1 cellular context compared by ENCODE assay signal in the genomic region with DNA sequence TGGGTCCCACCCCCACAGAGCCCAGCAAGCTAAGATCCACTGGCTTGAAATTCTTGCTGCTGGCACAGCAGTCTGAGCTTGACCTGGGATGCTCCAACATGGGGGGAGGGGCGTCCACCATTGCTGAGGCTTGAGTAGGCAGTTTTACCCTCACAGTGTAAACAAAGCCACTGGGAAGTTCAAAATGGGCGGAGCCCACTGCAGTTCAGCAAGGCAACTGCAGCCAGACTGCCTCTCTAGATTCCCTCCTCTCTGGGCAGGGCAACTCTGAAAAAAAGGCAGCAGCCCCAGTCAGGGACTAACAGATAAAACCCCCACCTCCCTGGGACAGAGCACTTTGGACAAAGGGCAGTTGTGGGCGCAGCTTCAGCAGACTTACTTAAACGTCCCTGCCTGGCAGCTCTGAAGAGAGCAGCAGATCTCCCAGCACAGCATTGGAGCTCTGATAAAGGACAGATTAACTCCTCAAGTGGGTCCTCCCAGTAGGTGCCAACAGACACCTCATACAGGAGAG.
TF ChIP-seq lines count a peak whose summit lies in the region.
"Not testable (repeated sequence)": the region's sequence is repeated elsewhere in the genome, so short reads cannot be mapped to it uniquely, and the experiment has no call there.

No MANE protein-coding gene starts in this region.

TF ChIP-seq in HepG2, 621 proteins besides CTCF, POLR2A, EP300 and RAD21 (continued from another document):
- TF ChIP-seq, protein P1, sequence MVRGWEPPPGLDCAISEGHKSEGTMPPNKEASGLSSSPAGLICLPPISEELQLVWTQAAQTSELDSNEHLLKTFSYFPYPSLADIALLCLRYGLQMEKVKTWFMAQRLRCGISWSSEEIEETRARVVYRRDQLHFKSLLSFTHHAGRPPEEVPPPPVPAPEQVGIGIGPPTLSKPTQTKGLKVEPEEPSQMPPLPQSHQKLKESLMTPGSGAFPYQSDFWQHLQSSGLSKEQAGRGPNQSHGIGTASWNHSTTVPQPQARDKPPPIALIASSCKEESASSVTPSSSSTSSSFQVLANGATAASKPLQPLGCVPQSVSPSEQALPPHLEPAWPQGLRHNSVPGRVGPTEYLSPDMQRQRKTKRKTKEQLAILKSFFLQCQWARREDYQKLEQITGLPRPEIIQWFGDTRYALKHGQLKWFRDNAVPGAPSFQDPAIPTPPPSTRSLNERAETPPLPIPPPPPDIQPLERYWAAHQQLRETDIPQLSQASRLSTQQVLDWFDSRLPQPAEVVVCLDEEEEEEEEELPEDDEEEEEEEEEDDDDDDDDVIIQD (CRISPR knock-in tag; IDR thresholded peaks at IDR 0.05; ENCODE audit: low read depth), result peak; percentile 52; the same call in 1 of the 2 replicates
- TF ChIP-seq ZNF350 (CRISPR knock-in tag; IDR thresholded peaks at IDR 0.05; ENCODE audit: borderline replicate concordance, low read depth) (peak; percentile 32; the same call in 1 of the 2 replicates), MTA1 (CRISPR knock-in tag; IDR thresholded peaks at IDR 0.05; ENCODE audit: borderline replicate concordance) (peak; percentile 69; the same call in 1 of the 2 replicates), FOXK1 (CRISPR knock-in tag; IDR thresholded peaks at IDR 0.05; ENCODE audit: borderline replicate concordance, low read depth) (0 out of 2 replicates have a peak, but pooled peaks have one; percentile 34), HDAC2 (CRISPR knock-in tag; IDR thresholded peaks at IDR 0.05) (peak; percentile 60; the same call in 1 of the 2 replicates), FOXA1 (CRISPR knock-in tag; IDR thresholded peaks at IDR 0.05) (peak; percentile 93), ZNF343 (CRISPR knock-in tag; IDR thresholded peaks at IDR 0.05) (0 out of 2 replicates have a peak, but pooled peaks have one; percentile 24), ZSCAN31 (CRISPR knock-in tag; IDR thresholded peaks at IDR 0.05; ENCODE audit: low read depth) (peak; percentile 53; the same call in 1 of the 2 replicates), RXRB (CRISPR knock-in tag; IDR thresholded peaks at IDR 0.05; ENCODE audit: borderline replicate concordance) (peak; percentile 87), SP4 (CRISPR knock-in tag; IDR thresholded peaks at IDR 0.05) (peak; percentile 57; the same call in 1 of the 2 replicates), ZNF501 (CRISPR knock-in tag; IDR thresholded peaks at IDR 0.05) (peak; percentile 36; the same call in 1 of the 2 replicates), FOSL2 (CRISPR knock-in tag; IDR thresholded peaks at IDR 0.05) (peak; percentile 71), ZNF788 (CRISPR knock-in tag; IDR thresholded peaks at IDR 0.05; ENCODE audit: borderline replicate concordance) (peak; percentile 66; the same call in 1 of the 2 replicates), SALL1 (CRISPR knock-in tag; IDR thresholded peaks at IDR 0.05) (peak; percentile 78), ZNF292 (CRISPR knock-in tag; IDR thresholded peaks at IDR 0.05; ENCODE audit: borderline replicate concordance, low read depth) (peak; percentile 62; the same call in 1 of the 2 replicates)
- TF ChIP-seq, protein P2, sequence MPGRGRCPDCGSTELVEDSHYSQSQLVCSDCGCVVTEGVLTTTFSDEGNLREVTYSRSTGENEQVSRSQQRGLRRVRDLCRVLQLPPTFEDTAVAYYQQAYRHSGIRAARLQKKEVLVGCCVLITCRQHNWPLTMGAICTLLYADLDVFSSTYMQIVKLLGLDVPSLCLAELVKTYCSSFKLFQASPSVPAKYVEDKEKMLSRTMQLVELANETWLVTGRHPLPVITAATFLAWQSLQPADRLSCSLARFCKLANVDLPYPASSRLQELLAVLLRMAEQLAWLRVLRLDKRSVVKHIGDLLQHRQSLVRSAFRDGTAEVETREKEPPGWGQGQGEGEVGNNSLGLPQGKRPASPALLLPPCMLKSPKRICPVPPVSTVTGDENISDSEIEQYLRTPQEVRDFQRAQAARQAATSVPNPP (CRISPR knock-in tag; IDR thresholded peaks at IDR 0.05), result 0 out of 2 replicates have a peak, but pooled peaks have one; percentile 30
- not testable (repeated sequence) for TF ChIP-seq FOXA1 (IDR thresholded peaks at IDR 0.05)
- TF ChIP-seq, protein P3, sequence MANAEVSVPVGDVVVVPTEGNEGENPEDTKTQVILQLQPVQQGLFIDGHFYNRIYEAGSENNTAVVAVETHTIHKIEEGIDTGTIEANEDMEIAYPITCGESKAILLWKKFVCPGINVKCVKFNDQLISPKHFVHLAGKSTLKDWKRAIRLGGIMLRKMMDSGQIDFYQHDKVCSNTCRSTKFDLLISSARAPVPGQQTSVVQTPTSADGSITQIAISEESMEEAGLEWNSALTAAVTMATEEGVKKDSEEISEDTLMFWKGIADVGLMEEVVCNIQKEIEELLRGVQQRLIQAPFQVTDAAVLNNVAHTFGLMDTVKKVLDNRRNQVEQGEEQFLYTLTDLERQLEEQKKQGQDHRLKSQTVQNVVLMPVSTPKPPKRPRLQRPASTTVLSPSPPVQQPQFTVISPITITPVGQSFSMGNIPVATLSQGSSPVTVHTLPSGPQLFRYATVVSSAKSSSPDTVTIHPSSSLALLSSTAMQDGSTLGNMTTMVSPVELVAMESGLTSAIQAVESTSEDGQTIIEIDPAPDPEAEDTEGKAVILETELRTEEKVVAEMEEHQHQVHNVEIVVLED (CRISPR knock-in tag; IDR thresholded peaks at IDR 0.05; ENCODE audit: borderline replicate concordance), result peak; percentile 18; the same call in 1 of the 2 replicates
